Comparison of ENCODE assay signal across 8 cellular contexts in genomic region chr15:50687302-50687902, GRCh38. TPM values are rescaled to one million over a fixed set of nuclear protein-coding genes. Genes with fewer than 3 reads are reported as not detected.
DNase-seq lines count a peak whose midpoint lies in the region; ATAC-seq and TF ChIP-seq lines count a peak whose summit lies in the region.

No MANE protein-coding gene starts in this region.

- peak overlapping the region; percentile 93 for H3K27ac ChIP-seq in HL-60 (replicated peaks)
- peak overlapping the region; percentile 93 for H3K27ac ChIP-seq in naive thymus-derived CD4-positive, alpha-beta T cell (ENCODE audit: low read depth, low read length)

- H3K27me3 ChIP-seq in HL-60 (ENCODE audit: insufficient read depth, poor library complexity, severe bottlenecking) = no peaks in the 10 kb centered on the region
- H3K27me3 ChIP-seq in naive thymus-derived CD4-positive, alpha-beta T cell (ENCODE audit: control insufficient read depth in 2 of 2, insufficient read depth in 2 of 2, low read length in 2 of 2) = no peaks in the 10 kb centered on the region

- peaks cover 0 to 4% (median 0%) of the 10 kb centered on the region in 3 experiments for H3K36me3 ChIP-seq in naive thymus-derived CD4-positive, alpha-beta T cell (ENCODE audit: control insufficient read depth in 2 of 3, insufficient read depth in 3 of 3, low read length in 3 of 3)

- ATAC-seq in central memory CD8-positive, alpha-beta T cell (replicated peaks; ENCODE audit: extremely low read depth, poor library complexity, severe bottlenecking) = no peak
- no peak for ATAC-seq in naive thymus-derived CD4-positive, alpha-beta T cell
- no peak for ATAC-seq in HG03565 (IDR thresholded peaks at IDR 0.05; ENCODE audit: unreplicated experiment)

- intact Hi-C loops in naive thymus-derived CD4-positive, alpha-beta T cell (cut with micrococcal nuclease) = loop anchor here (2.0 to 10.0 kb wide), 5 partner anchors 19 to 1875 kb away; partner anchors contain the start of genes CEP152 (in 1 of the 2), COPS2 (in 1 of the 2), EID1 (in 1 of the 2) and GABPB1 (in 1 of the 2)

- peak overlapping the region; percentile 99 for H3K27ac Mint-ChIP-seq in central memory CD8-positive, alpha-beta T cell (ENCODE audit: low read depth)
- H3K27ac Mint-ChIP-seq in naive thymus-derived CD4-positive, alpha-beta T cell = peak overlapping the region; percentile 90 to 99 (median 97)

- no peaks in the 10 kb centered on the region for H3K9me3 Mint-ChIP-seq in central memory CD8-positive, alpha-beta T cell
- peaks cover 0 to 4% (median 0%) of the 10 kb centered on the region in 11 donors for H3K9me3 Mint-ChIP-seq in naive thymus-derived CD4-positive, alpha-beta T cell

- no peaks in the 10 kb centered on the region for H3K27me3 Mint-ChIP-seq in central memory CD8-positive, alpha-beta T cell
- H3K27me3 Mint-ChIP-seq in naive thymus-derived CD4-positive, alpha-beta T cell = no peaks in the 10 kb centered on the region

- peaks cover 50% of the 10 kb centered on the region for H3K4me1 Mint-ChIP-seq in central memory CD8-positive, alpha-beta T cell
- H3K4me1 Mint-ChIP-seq in naive thymus-derived CD4-positive, alpha-beta T cell = peaks cover 40 to 55% (median 46%) of the 10 kb centered on the region in 7 donors

- CTCF ChIA-PET in naive thymus-derived CD4-positive, alpha-beta T cell (lab: Charles Lee) = no interaction called here

- peak overlapping the region; percentile 82 for H3K4me3 ChIP-seq in GM12875 (ENCODE audit: low read depth, low read length)
- peak overlapping the region; percentile 98 for H3K4me3 ChIP-seq in HL-60 (replicated peaks; ENCODE audit: insufficient read depth, low read length)
- H3K4me3 ChIP-seq in naive thymus-derived CD4-positive, alpha-beta T cell (ENCODE audit: low read length) = peak overlapping the region; percentile 99

- peaks cover 16 to 26% of the 10 kb centered on the region in 2 donors for H3K4me1 ChIP-seq in naive thymus-derived CD4-positive, alpha-beta T cell (ENCODE audit: control insufficient read depth in 2 of 2, insufficient read depth in 2 of 2, low read length in 2 of 2)

- TF ChIP-seq CTCF in GM12875 (IDR thresholded peaks at IDR 0.05; ENCODE audit: borderline replicate concordance, insufficient read depth, low read depth, low read length) (no peak), HL-60 (IDR thresholded peaks at IDR 0.05; ENCODE audit: insufficient read depth, low read length) (no peak)

- H3K4me3 Mint-ChIP-seq in central memory CD8-positive, alpha-beta T cell = peak overlapping the region; percentile 100
- peak overlapping the region; percentile 86 to 100 (median 97) for H3K4me3 Mint-ChIP-seq in naive thymus-derived CD4-positive, alpha-beta T cell

- DNase-seq in HL-60 (ENCODE audit: low read depth in 1 of 2, low spot score in 1 of 2) (no peak), GF-D8 (lab: John Stamatoyannopoulos, UW) (no peak), cortex of kidney (lab: John Stamatoyannopoulos, UW) (no peak), SHP77 (lab: John Stamatoyannopoulos, UW) (no peak)
- DNase-seq in central memory CD8-positive, alpha-beta T cell (ENCODE audit: low spot score in 2 of 2) = no peak
- peak in 1 of 9 donors; percentile 11 for DNase-seq in naive thymus-derived CD4-positive, alpha-beta T cell

- H3K9me3 ChIP-seq in naive thymus-derived CD4-positive, alpha-beta T cell (ENCODE audit: control insufficient read depth in 2 of 3, low read length in 3 of 3) = no peaks in the 10 kb centered on the region

- POLR2A ChIA-PET in naive thymus-derived CD4-positive, alpha-beta T cell (lab: Charles Lee) = interaction anchor here (0.8 to 3.1 kb wide), 4 partner anchors 77 to 332 kb away, joined by 4 to 9 read pairs (median 6); partner anchors contain the start of genes AP4E1 and GABPB1

- H3K36me3 Mint-ChIP-seq in central memory CD8-positive, alpha-beta T cell (ENCODE audit: insufficient read depth) = peaks cover 22% of the 10 kb centered on the region
- peaks cover 0 to 20% (median 6%) of the 10 kb centered on the region in 5 donors for H3K36me3 Mint-ChIP-seq in naive thymus-derived CD4-positive, alpha-beta T cell

RNA-seq across cellular contexts. Expression of gene TRPM7, which starts 0.8 kb away (rescaled TPM):
- total RNA-seq in naive thymus-derived CD4-positive, alpha-beta T cell = 10 to 100 TPM; 36.1 to 62.3 (median 45.2) TPM
- 10 to 100 TPM; 14.3 to 15.5 TPM for polyA plus RNA-seq in naive thymus-derived CD4-positive, alpha-beta T cell
